ENCODE assay signal across 22 cellular contexts in genomic region chr6:163342571-163343539, GRCh38.
"Had no signal": no experiment of that assay in that cellular context is flagged by ENCODE, and none has a peak within 500 bp of the region (broad histone marks: within the 10 kb centered on the region; RNA-seq: fewer than 3 reads in every experiment).

No MANE protein-coding gene starts in this region.

- H3K36me3 ChIP-seq: ascending aorta, left lung, stomach, thoracic aorta, vagina had no signal

- H3K4me3 Mint-ChIP-seq: activated T-cell treated with anti-CD3 and anti-CD28 coated beads, Interleukin-2, amount 50 U/mL, for 24 hours; activated T-helper 17 cell treated with anti-CD3 and anti-CD28 coated beads, Interleukin-2, amount 50 U/mL, for 72 hours; immature natural killer cell; nephron progenitor cell; stimulated activated memory B cell treated with anti-CD40 and anti-IgM and Interleukin-4, amounts not matched to agents 10 μg/mL and 1 μg/mL and 100 μg/mL, for 72 hours; type B pancreatic cell had no signal

- H3K27me3 ChIP-seq: ascending aorta, foreskin keratinocyte, left lung, stomach, vagina had no signal

- H3K4me2 ChIP-seq: smooth muscle cell had no signal

- H3K9me3 Mint-ChIP-seq: activated naive CD4-positive, alpha-beta T cell treated with anti-CD3 and anti-CD28 coated beads, Interleukin-2, amount 50 U/mL, for 72 hours; activated T-cell treated with anti-CD3 and anti-CD28 coated beads, Interleukin-2, amount 50 U/mL, for 24 hours; activated T-helper 17 cell treated with anti-CD3 and anti-CD28 coated beads, Interleukin-2, amount 50 U/mL, for 72 hours; immature natural killer cell; stimulated activated memory B cell treated with anti-CD40 and anti-IgM and Interleukin-4, amounts not matched to agents 10 μg/mL and 1 μg/mL and 100 μg/mL, for 72 hours; type B pancreatic cell had no signal

- H3K9me3 ChIP-seq: ascending aorta, left lung, stomach, thoracic aorta, vagina had no signal

- H3K4me3 ChIP-seq: ascending aorta, left lung, smooth muscle cell, stomach, thoracic aorta, vagina had no signal

- FAIRE-seq: TTC549 had no signal

- ATAC-seq: activated naive CD4-positive, alpha-beta T cell treated with anti-CD3 and anti-CD28 coated beads, Interleukin-2, amount 50 U/mL, for 72 hours; activated T-helper 17 cell treated with anti-CD3 and anti-CD28 coated beads, Interleukin-2, amount 50 U/mL, for 72 hours; foreskin keratinocyte; left lung; sciatic nerve; stimulated activated memory B cell treated with anti-CD40 and anti-IgM and Interleukin-4, amounts not matched to agents 10 μg/mL and 1 μg/mL and 100 μg/mL, for 72 hours had no signal

- H3K27ac ChIP-seq: ascending aorta, foreskin keratinocyte, left lung, stomach, thoracic aorta, vagina had no signal

- H3K4me1 Mint-ChIP-seq: activated T-helper 17 cell treated with anti-CD3 and anti-CD28 coated beads, Interleukin-2, amount 50 U/mL, for 72 hours; immature natural killer cell; stimulated activated memory B cell treated with anti-CD40 and anti-IgM and Interleukin-4, amounts not matched to agents 10 μg/mL and 1 μg/mL and 100 μg/mL, for 72 hours had no signal

- H3K27me3 Mint-ChIP-seq: activated T-cell treated with anti-CD3 and anti-CD28 coated beads, Interleukin-2, amount 50 U/mL, for 24 hours; stimulated activated memory B cell treated with anti-CD40 and anti-IgM and Interleukin-4, amounts not matched to agents 10 μg/mL and 1 μg/mL and 100 μg/mL, for 72 hours; type B pancreatic cell had no signal

- H3K36me3 Mint-ChIP-seq: activated naive CD4-positive, alpha-beta T cell treated with anti-CD3 and anti-CD28 coated beads, Interleukin-2, amount 50 U/mL, for 72 hours; immature natural killer cell; stimulated activated memory B cell treated with anti-CD40 and anti-IgM and Interleukin-4, amounts not matched to agents 10 μg/mL and 1 μg/mL and 100 μg/mL, for 72 hours; type B pancreatic cell had no signal

- H3K27ac Mint-ChIP-seq: activated naive CD4-positive, alpha-beta T cell treated with anti-CD3 and anti-CD28 coated beads, Interleukin-2, amount 50 U/mL, for 72 hours; activated T-cell treated with anti-CD3 and anti-CD28 coated beads, Interleukin-2, amount 50 U/mL, for 24 hours; activated T-helper 17 cell treated with anti-CD3 and anti-CD28 coated beads, Interleukin-2, amount 50 U/mL, for 72 hours; immature natural killer cell; nephron progenitor cell; stimulated activated memory B cell treated with anti-CD40 and anti-IgM and Interleukin-4, amounts not matched to agents 10 μg/mL and 1 μg/mL and 100 μg/mL, for 72 hours; type B pancreatic cell had no signal

- DNase-seq: activated CD8-positive, alpha-beta memory T cell treated with anti-CD3 and anti-CD28 coated beads, Interleukin-2, amount 50 U/mL, for 4 hours; activated T-cell treated with anti-CD3 and anti-CD28 coated beads, Interleukin-2, amount 50 U/mL, for 24 hours; effector CD4-positive, alpha-beta T cell; foreskin keratinocyte; immature natural killer cell; left lung; mammary epithelial cell; midbrain; nephron progenitor cell; stimulated activated CD4-positive, alpha-beta T cell treated with anti-CD3 and anti-CD28 coated beads, Interleukin-15, amount 100 ng/mL, for 24 hours; stomach; T-helper 1 cell had no signal
